8 cellular contexts compared by ENCODE assay signal in genomic region chr4:153153339-153153851, GRCh38. TPM values are rescaled to one million over a fixed set of nuclear protein-coding genes. Genes with fewer than 3 reads are reported as not detected.
DNase-seq lines count a peak whose midpoint lies in the region; ATAC-seq and TF ChIP-seq lines count a peak whose summit lies in the region.

No MANE protein-coding gene starts in this region.

- 0% methylated on average over 6 of the region's 53 CpGs; no CpG with 5 or more reads in 1 of the 2 donors for WGBS in gastroesophageal sphincter (ENCODE audit: low coverage in 1 of 2), 2 donors

- peak; percentile 31 for DNase-seq in GM19238 (ENCODE audit: insufficient read length, low spot score)
- DNase-seq in activated effector memory CD4-positive, alpha-beta T cell treated with anti-CD3 and anti-CD28 coated beads, Interleukin-2, amount 50 U/mL, for 16 hours = peak; percentile 91
- no peak for DNase-seq in thoracic aorta (ENCODE audit: low spot score)

- TF ChIP-seq CTCF in gastroesophageal sphincter (IDR thresholded peaks at IDR 0.05) = no peak
- TF ChIP-seq CTCF in neutrophil (IDR thresholded peaks at IDR 0.05) = no peak
- peak; percentile 14 for TF ChIP-seq CTCF in thoracic aorta (IDR thresholded peaks at IDR 0.05)

- ATAC-seq in HG03442 (IDR thresholded peaks at IDR 0.05; ENCODE audit: unreplicated experiment) (peak; percentile 68), gastroesophageal sphincter (peak; percentile 60), thoracic aorta (ENCODE audit: insufficient number of reproducible peaks, low FRiP score, low read depth) (no peak)

- H4K20me1 ChIP-seq in BLaER1 treated with 17β-estradiol and CSF1 and Interleukin-3, amounts not matched to agents 10 nM and 100 nM = 0 out of 22 replicates have a peak, but pooled peaks cover 0 to 7% (median 0%) of the 10 kb centered on the region in 11 experiments

- peak overlapping the region; percentile 87 to 99 (median 95) for H3K4me2 ChIP-seq in BLaER1 treated with 17β-estradiol and CSF1 and Interleukin-3, amounts not matched to agents 10 nM and 100 nM

- peaks cover 36 to 68% (median 56%) of the 10 kb centered on the region in 10 experiments for H3K4me1 ChIP-seq in BLaER1 treated with 17β-estradiol and CSF1 and Interleukin-3, amounts not matched to agents 10 nM and 100 nM
- H3K4me1 ChIP-seq in gastroesophageal sphincter (peaks cover 0 to 29% (median 8%) of the 10 kb centered on the region in 3 donors), neutrophil (ENCODE audit: control insufficient read depth in 1 of 2, insufficient read depth in 1 of 2, low read depth in 1 of 2, low read length in 1 of 2) (peaks cover 31 to 32% of the 10 kb centered on the region in 2 experiments), thoracic aorta (ENCODE audit: control insufficient read depth in 1 of 2, low read depth in 2 of 2) (peaks cover 4 to 8% of the 10 kb centered on the region in 2 donors)

- H3K9me3 ChIP-seq in BLaER1 treated with 17β-estradiol and CSF1 and Interleukin-3, amounts not matched to agents 10 nM and 100 nM (replicated peaks in 1 of 11) = no peaks in the 10 kb centered on the region
- no peaks in the 10 kb centered on the region for H3K9me3 ChIP-seq in gastroesophageal sphincter
- H3K9me3 ChIP-seq in neutrophil = no peaks in the 10 kb centered on the region
- no peaks in the 10 kb centered on the region for H3K9me3 ChIP-seq in thoracic aorta

- H3K27ac ChIP-seq in BLaER1 treated with 17β-estradiol and CSF1 and Interleukin-3, amounts not matched to agents 10 nM and 100 nM = peak overlapping the region in 10 of 11 experiments; percentile 45 to 86 (median 82); a peak in 20 of 22 replicates
- H3K27ac ChIP-seq in gastroesophageal sphincter (peak overlapping the region in 2 of 4 donors; percentile 13 to 41), neutrophil (no peak overlapping the region), thoracic aorta (peak overlapping the region; percentile 51 to 58)

- TF ChIP-seq POLR2A in gastroesophageal sphincter (IDR thresholded peaks at IDR 0.05) = no peak

- peak overlapping the region; percentile 56 to 74 (median 64) for H3K4me3 ChIP-seq in BLaER1 treated with 17β-estradiol and CSF1 and Interleukin-3, amounts not matched to agents 10 nM and 100 nM
- H3K4me3 ChIP-seq in gastroesophageal sphincter (peak overlapping the region; percentile 22 to 64), neutrophil (ENCODE audit: low read depth in 1 of 2, low read length in 1 of 2) (peak overlapping the region; percentile 64 to 71), thoracic aorta (peak overlapping the region; percentile 77)

- peaks cover 0 to 20% (median 0%) of the 10 kb centered on the region in 11 experiments; a peak in 4 of 22 replicates for H3K27me3 ChIP-seq in BLaER1 treated with 17β-estradiol and CSF1 and Interleukin-3, amounts not matched to agents 10 nM and 100 nM
- no peaks in the 10 kb centered on the region for H3K27me3 ChIP-seq in gastroesophageal sphincter
- H3K27me3 ChIP-seq in neutrophil = peaks cover 74% of the 10 kb centered on the region
- no peaks in the 10 kb centered on the region for H3K27me3 ChIP-seq in thoracic aorta (replicated peaks; ENCODE audit: insufficient read depth)

- H3K9ac ChIP-seq in BLaER1 treated with 17β-estradiol and CSF1 and Interleukin-3, amounts not matched to agents 10 nM and 100 nM = peak overlapping the region; percentile 26 to 86 (median 79); a peak in 21 of 22 replicates

- no peaks in the 10 kb centered on the region for H3K36me3 ChIP-seq in BLaER1 treated with 17β-estradiol and CSF1 and Interleukin-3, amounts not matched to agents 10 nM and 100 nM
- H3K36me3 ChIP-seq in gastroesophageal sphincter = no peaks in the 10 kb centered on the region
- H3K36me3 ChIP-seq in neutrophil = no peaks in the 10 kb centered on the region
- H3K36me3 ChIP-seq in thoracic aorta = no peaks in the 10 kb centered on the region

- no peak for TF ChIP-seq EP300 in gastroesophageal sphincter (IDR thresholded peaks at IDR 0.05)

TF ChIP-seq in PFSK-1, 5 proteins besides CTCF, POLR2A, EP300 and RAD21:
- TF ChIP-seq POLR2AphosphoS5 (IDR thresholded peaks at IDR 0.05; ENCODE audit: low read depth, low read length) = peak; percentile 44; the same call in 1 of the 2 replicates
- no peak for TF ChIP-seq SIN3A (IDR thresholded peaks at IDR 0.05; ENCODE audit: borderline replicate concordance, insufficient read depth, low read length)
- peak; percentile 23 for TF ChIP-seq FOXP2 (optimal IDR thresholded peaks at IDR 0.05; ENCODE audit: borderline replicate concordance, extremely low read depth, extremely low read length, insufficient read depth)
TF ChIP-seq in PFSK-1: peak in this region for 2.

RNA-seq across cellular contexts. Expression of gene TRIM2, which starts 50.8 kb away (rescaled TPM):
- 22.0 TPM for polyA plus RNA-seq in PFSK-1 (2012; ENCODE audit: insufficient read length, low read depth)
- total RNA-seq in gastroesophageal sphincter = 10 to 100 TPM; 31.2 to 59.2 (median 44.4) TPM
- total RNA-seq in thoracic aorta = 10 to 100 TPM; 31.7 to 41.3 TPM
